In the genomic region with DNA sequence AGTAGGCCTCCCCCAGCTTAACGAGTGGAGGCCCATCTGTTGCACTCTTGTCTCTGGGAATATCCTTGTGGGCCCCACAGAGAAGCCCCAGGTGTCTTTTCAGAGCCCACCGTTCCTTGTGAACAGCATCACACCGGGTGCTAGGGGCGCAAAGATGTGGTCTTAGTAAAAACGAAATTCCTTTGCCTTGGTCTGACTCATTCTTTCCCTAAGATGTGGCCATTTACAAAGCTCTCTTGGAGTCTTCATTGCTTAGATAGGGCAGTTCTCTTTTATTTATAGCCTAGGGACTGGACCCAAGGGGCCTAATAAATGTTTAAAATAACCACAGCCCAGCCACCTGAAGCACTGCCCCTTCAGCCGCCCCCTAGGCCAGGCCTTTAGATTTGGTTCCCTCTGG, we compare ENCODE assay signal across 9 cellular contexts. TPM values are rescaled to one million over a fixed set of nuclear protein-coding genes. Genes with fewer than 3 reads are reported as not detected.
DNase-seq lines count a peak whose midpoint lies in the region; ATAC-seq and TF ChIP-seq lines count a peak whose summit lies in the region.
"Had no signal": no experiment of that assay in that cellular context is flagged by ENCODE, and none has a peak within 500 bp of the region (broad histone marks: within the 10 kb centered on the region; RNA-seq: fewer than 3 reads in every experiment).

No MANE protein-coding gene starts in this region.

- no peaks in the 10 kb centered on the region for H3K27me3 ChIP-seq in AG04450 (ENCODE audit: control insufficient read depth, insufficient read depth, low read length)
- no peaks in the 10 kb centered on the region for H3K27me3 ChIP-seq in lower lobe of right lung (ENCODE audit: low read depth)
- no peaks in the 10 kb centered on the region for H3K27me3 ChIP-seq in Karpas-422 (ENCODE audit: low read length)

- H3K4me1 ChIP-seq in lower lobe of right lung: peaks cover 57% of the 10 kb centered on the region
- H3K4me1 ChIP-seq in Karpas-422 (ENCODE audit: low read length): no peaks in the 10 kb centered on the region

- no peak for ATAC-seq in lower lobe of right lung

- intact Hi-C loops in lower lobe of right lung (cut with DNase I): no loop called here

- POLR2A ChIA-PET in AG04450 (lab: Yijun Ruan, JAX): interaction anchor here (0.9 to 3.6 kb wide), 3 partner anchors 131 to 136 kb away, joined by 3 to 35 read pairs (median 4); a partner anchor contains a TSS

- H3K4me2 ChIP-seq in Karpas-422 (ENCODE audit: low read depth, low read length, poor library complexity, severe bottlenecking): no peak overlapping the region

- CTCF ChIA-PET in AG04450 (lab: Charles Lee): interaction anchor here (1.2 to 2.1 kb wide), 4 partner anchors 25 to 193 kb away, joined by 3 to 8 read pairs (median 6); no protein-coding TSS in a partner anchor

- no peaks in the 10 kb centered on the region for H4K20me1 ChIP-seq in Karpas-422 (ENCODE audit: insufficient read depth, low read depth, low read length)

- no peak for TF ChIP-seq CTCF in AG04450 (IDR thresholded peaks at IDR 0.05; ENCODE audit: low read depth, low read length)
- no peak for TF ChIP-seq CTCF in GM20000 (IDR thresholded peaks at IDR 0.05; ENCODE audit: extremely low read depth, missing control alignments)
- TF ChIP-seq CTCF in lower lobe of right lung (IDR thresholded peaks at IDR 0.05): no peak

- DNase-seq in AG04450 (ENCODE audit: low read depth, low spot score) (no peak), GM20000 (ENCODE audit: low spot score) (peak; percentile 70), M059J (ENCODE audit: low read depth) (peak; percentile 84), lower lobe of right lung (no peak), Karpas-422 (no peak), NCI-H2196 treated with DMSO at 0.1 percent for 48 hours (lab: John Stamatoyannopoulos, UW; ENCODE audit: unreplicated experiment) (no peak)
- no peak for DNase-seq in stimulated activated CD4-positive, alpha-beta T cell treated with anti-CD3 and anti-CD28 coated beads, Interleukin-12 subunit alpha, Interleukin-12 subunit beta, amount 100 ng/mL, for 4 hours
- DNase-seq in stimulated activated CD4-positive, alpha-beta T cell treated with anti-CD3 and anti-CD28 coated beads, Interleukin-4, amount 100 ng/mL, for 4 hours: no peak
- DNase-seq: T1000 had no signal

- H3K36me3 ChIP-seq in lower lobe of right lung: peaks cover 12% of the 10 kb centered on the region
- no peaks in the 10 kb centered on the region for H3K36me3 ChIP-seq in Karpas-422 (ENCODE audit: insufficient read depth, low read length)

- no peaks in the 10 kb centered on the region for H3K79me2 ChIP-seq in Karpas-422 (ENCODE audit: low read length)

- H2AFZ ChIP-seq in Karpas-422 (ENCODE audit: low read length): no peak overlapping the region

- peak overlapping the region; percentile 99 for H3K27ac ChIP-seq in AG04450 (ENCODE audit: low read depth, low read length)
- peak overlapping the region; percentile 89 for H3K27ac ChIP-seq in lower lobe of right lung
- H3K27ac ChIP-seq in Karpas-422 (ENCODE audit: low read length): no peak overlapping the region

- no peaks in the 10 kb centered on the region; the same call in 1 of the 2 replicates for H3K9me3 ChIP-seq in AG04450 (ENCODE audit: control insufficient read depth, insufficient read depth, low read length)
- H3K9me3 ChIP-seq in lower lobe of right lung: no peaks in the 10 kb centered on the region
- H3K9me3 ChIP-seq in Karpas-422 (ENCODE audit: low read length): no peaks in the 10 kb centered on the region

- H3K9ac ChIP-seq in Karpas-422 (ENCODE audit: low read length): no peak overlapping the region

- H3K4me3 ChIP-seq in AG04450 (ENCODE audit: low read depth, low read length) (no peak overlapping the region), lower lobe of right lung (no peak overlapping the region), Karpas-422 (ENCODE audit: low read length) (no peak overlapping the region)

- no peaks in the 10 kb centered on the region for H3K9me2 ChIP-seq in Karpas-422 (replicated peaks; ENCODE audit: insufficient read depth, low read length)

RNA-seq across cellular contexts. Expression of a gene that starts 52.8 kb away (rescaled TPM):
- 83.5 and 88.2 TPM in 2 replicates for polyA plus RNA-seq in AG04450 (2011; rRNA removed)
- polyA minus RNA-seq in AG04450 (2011; rRNA and poly(A)+ RNA removed): 45.7 and 50.0 TPM in 2 replicates
- total RNA-seq in M059J (2014; rRNA removed; shearing (Covaris generic)): 91.3 and 91.7 TPM in 2 replicates
- total RNA-seq in lower lobe of right lung: 16.6 TPM
- total RNA-seq in Karpas-422 (2014; rRNA removed; shearing (Covaris generic); ENCODE audit: low replicate concordance): 17.0 and 18.5 TPM in 2 replicates

Comparison
In these comparisons a context has a peak if more than half of its experiments do, and no peak if none do; other contexts are left out.
1. DNase-seq: peak in GM20000 (single experiment) and M059J (single experiment); none in AG04450 (single experiment), lower lobe of right lung (single experiment), Karpas-422 (single experiment), stimulated activated CD4-positive, alpha-beta T cell treated with anti-CD3 and anti-CD28 coated beads, Interleukin-12 subunit alpha, Interleukin-12 subunit beta, amount 100 ng/mL, for 4 hours (single experiment), stimulated activated CD4-positive, alpha-beta T cell treated with anti-CD3 and anti-CD28 coated beads, Interleukin-4, amount 100 ng/mL, for 4 hours (0 of 2) and NCI-H2196 treated with DMSO at 0.1 percent for 48 hours (single experiment).